ENCODE assay signal across 2 cellular contexts in genomic region chr12:48189331-48190125, GRCh38.
A peak's percentile ranks its signal among the peaks of the same experiment; 100 is the strongest.
TF ChIP-seq lines count a peak whose summit lies in the region.

No MANE protein-coding gene starts in this region.

TF ChIP-seq in HEK293T, 16 proteins besides CTCF, POLR2A, EP300 and RAD21 (continued from another document):
- TF ChIP-seq NFRKB (IDR thresholded peaks at IDR 0.05): no peak
- no peak for TF ChIP-seq L3MBTL2 (conservative IDR thresholded peaks at IDR 0.05)
- TF ChIP-seq TARDBP (IDR thresholded peaks at IDR 0.05): no peak

TF ChIP-seq in HepG2, 621 proteins besides CTCF, POLR2A, EP300 and RAD21:
- no peak for TF ChIP-seq MNT (IDR thresholded peaks at IDR 0.05)
- no peak for TF ChIP-seq ZNF7 (CRISPR knock-in tag; IDR thresholded peaks at IDR 0.05)
- no peak for TF ChIP-seq ZNF713 (CRISPR knock-in tag; IDR thresholded peaks at IDR 0.05)
- no peak for TF ChIP-seq DZIP1 (CRISPR knock-in tag; IDR thresholded peaks at IDR 0.05)
- peak; percentile 73 for TF ChIP-seq STAG1 (CRISPR knock-in tag; IDR thresholded peaks at IDR 0.05)
- no peak for TF ChIP-seq FOXA1 (IDR thresholded peaks at IDR 0.05)
- 0 out of 2 replicates have a peak, but pooled peaks have one; percentile 33 for TF ChIP-seq FOXA1 (CRISPR knock-in tag; IDR thresholded peaks at IDR 0.05)
- TF ChIP-seq ZNF501 (CRISPR knock-in tag; IDR thresholded peaks at IDR 0.05): no peak
- no peak for TF ChIP-seq CC2D1A (CRISPR knock-in tag; IDR thresholded peaks at IDR 0.05)
- TF ChIP-seq CEBPZ (IDR thresholded peaks at IDR 0.05; ENCODE audit: low read length): no peak
- no peak for TF ChIP-seq ZNF619 (CRISPR knock-in tag; IDR thresholded peaks at IDR 0.05)
- peak; percentile 61 for TF ChIP-seq SMC3 (IDR thresholded peaks at IDR 0.05; ENCODE audit: low read length)
